In genomic region chr10:77591238-77591880, GRCh38 we compare ENCODE assay signal across 28 cellular contexts. TPM values are rescaled to one million over a fixed set of nuclear protein-coding genes. Genes with fewer than 3 reads are reported as not detected.
A peak's percentile ranks its signal among the peaks of the same experiment; 100 is the strongest.
DNase-seq lines count a peak whose midpoint lies in the region; ATAC-seq and TF ChIP-seq lines count a peak whose summit lies in the region.
"Had no signal": no experiment of that assay in that cellular context is flagged by ENCODE, and none has a peak within 500 bp of the region (broad histone marks: within the 10 kb centered on the region; RNA-seq: fewer than 3 reads in every experiment).

No MANE protein-coding gene starts in this region.

- no peak for ATAC-seq in thoracic aorta (ENCODE audit: insufficient number of reproducible peaks, low FRiP score, low read depth)
- ATAC-seq in HG03460 (IDR thresholded peaks at IDR 0.05; ENCODE audit: unreplicated experiment): no peak
- no peak for ATAC-seq in HG03354 (IDR thresholded peaks at IDR 0.05; ENCODE audit: poor library complexity, severe bottlenecking, unreplicated experiment)
- no peak for ATAC-seq in foreskin keratinocyte
- ATAC-seq: esophagus mucosa; GM12878; stimulated activated naive CD8-positive, alpha-beta T cell treated with anti-CD3 and anti-CD28 coated beads, Interleukin-15, Interleukin-2, amounts not matched to agents 100 U/mL and 50 U/mL, for 24 hours had no signal

- peaks cover 13% of the 10 kb centered on the region for H3K36me3 Mint-ChIP-seq in MCF 10A (ENCODE audit: insufficient read depth, unreplicated experiment)
- H3K36me3 Mint-ChIP-seq: activated CD4-positive, alpha-beta memory T cell treated with anti-CD3 and anti-CD28 coated beads for 36 hours; activated naive CD4-positive, alpha-beta T cell treated with anti-CD3 and anti-CD28 coated beads, Interleukin-2, amount 10 ng/mL, durations not matched to agents 7 days and 5 days had no signal

- peak overlapping the region; percentile 92 for H3K27ac Mint-ChIP-seq in MCF 10A (ENCODE audit: low read depth, unreplicated experiment)
- H3K27ac Mint-ChIP-seq: activated CD4-positive, alpha-beta memory T cell treated with anti-CD3 and anti-CD28 coated beads for 36 hours; activated naive CD4-positive, alpha-beta T cell treated with anti-CD3 and anti-CD28 coated beads, Interleukin-2, amount 10 ng/mL, durations not matched to agents 7 days and 5 days; CD4-positive, alpha-beta T cell; nephron progenitor cell had no signal

- CTCF ChIA-PET in MCF 10A (lab: Yijun Ruan, JAX): no interaction called here

- DNase-seq in MCF 10A (ENCODE audit: unreplicated experiment) (no peak), breast epithelium (ENCODE audit: low spot score in 2 of 2) (no peak), astrocyte of the hippocampus (ENCODE audit: low read depth, low spot score) (peak; percentile 34), myocyte (ENCODE audit: low read depth) (peak; percentile 84), thoracic aorta (ENCODE audit: low spot score) (no peak), foreskin keratinocyte (no peak)
- DNase-seq: activated CD4-positive, alpha-beta memory T cell treated with anti-CD3 and anti-CD28 coated beads for 36 hours; activated CD8-positive, alpha-beta memory T cell treated with anti-CD3 and anti-CD28 coated beads, Interleukin-2, amount 50 U/mL, for 4 hours; activated naive CD4-positive, alpha-beta T cell treated with anti-CD3 and anti-CD28 coated beads, Interleukin-2, amount 10 ng/mL, durations not matched to agents 7 days and 5 days; AML-193; amygdala; CD4-positive, alpha-beta T cell; cortex of kidney; EL; GM23248; NCI-H1092 treated with DMSO at 0.1 percent for 48 hours; NCI-H1930; NCI-H524; nephron progenitor cell; stimulated activated naive CD8-positive, alpha-beta T cell treated with anti-CD3 and anti-CD28 coated beads, Interleukin-15, Interleukin-2, amounts not matched to agents 100 U/mL and 50 U/mL, for 24 hours; thyroid gland had no signal

- H3K4me1 ChIP-seq in breast epithelium: no peaks in the 10 kb centered on the region
- peaks cover 33 to 86% of the 10 kb centered on the region in 2 donors for H3K4me1 ChIP-seq in thoracic aorta (ENCODE audit: control insufficient read depth in 1 of 2, low read depth in 2 of 2)
- peaks cover 12% of the 10 kb centered on the region for H3K4me1 ChIP-seq in foreskin keratinocyte

- H3K9me3 ChIP-seq in breast epithelium (no peaks in the 10 kb centered on the region), thoracic aorta (no peaks in the 10 kb centered on the region)
- H3K9me3 ChIP-seq: thyroid gland had no signal

- intact Hi-C loops in MCF 10A (cut with micrococcal nuclease): no loop called here
- intact Hi-C loops in breast epithelium (cut with DNase I; ENCODE audit: low total_unique reads): no loop called here

- H3K27me3 Mint-ChIP-seq in MCF 10A (ENCODE audit: insufficient read depth, unreplicated experiment): no peaks in the 10 kb centered on the region
- H3K27me3 Mint-ChIP-seq: activated CD4-positive, alpha-beta memory T cell treated with anti-CD3 and anti-CD28 coated beads for 36 hours; activated naive CD4-positive, alpha-beta T cell treated with anti-CD3 and anti-CD28 coated beads, Interleukin-2, amount 10 ng/mL, durations not matched to agents 7 days and 5 days; CD4-positive, alpha-beta T cell had no signal

- H3K36me3 ChIP-seq in breast epithelium: no peaks in the 10 kb centered on the region
- H3K36me3 ChIP-seq in thoracic aorta: no peaks in the 10 kb centered on the region
- H3K36me3 ChIP-seq: cardiac muscle cell, thyroid gland had no signal

- H3K27ac ChIP-seq in breast epithelium: no peak overlapping the region
- peak overlapping the region; percentile 78 to 83 for H3K27ac ChIP-seq in thoracic aorta
- H3K27ac ChIP-seq in foreskin keratinocyte: no peak overlapping the region
- H3K27ac ChIP-seq: cardiac muscle cell, parathyroid adenoma, thyroid gland had no signal

- peaks cover 39% of the 10 kb centered on the region for H3K4me1 Mint-ChIP-seq in MCF 10A (ENCODE audit: insufficient read depth, unreplicated experiment)
- H3K4me1 Mint-ChIP-seq: activated naive CD4-positive, alpha-beta T cell treated with anti-CD3 and anti-CD28 coated beads, Interleukin-2, amount 10 ng/mL, durations not matched to agents 7 days and 5 days had no signal

- no TSS peak for BruUV-seq in MCF 10A (replicated peaks; lab: Mats Ljungman, UMichigan)

- H3K4me3 Mint-ChIP-seq in MCF 10A (ENCODE audit: unreplicated experiment): no peak overlapping the region
- H3K4me3 Mint-ChIP-seq: activated CD4-positive, alpha-beta memory T cell treated with anti-CD3 and anti-CD28 coated beads for 36 hours; activated naive CD4-positive, alpha-beta T cell treated with anti-CD3 and anti-CD28 coated beads, Interleukin-2, amount 10 ng/mL, durations not matched to agents 7 days and 5 days; CD4-positive, alpha-beta T cell; nephron progenitor cell had no signal

- no peaks in the 10 kb centered on the region for H3K9me3 Mint-ChIP-seq in MCF 10A (ENCODE audit: unreplicated experiment)
- H3K9me3 Mint-ChIP-seq: activated CD4-positive, alpha-beta memory T cell treated with anti-CD3 and anti-CD28 coated beads for 36 hours; activated naive CD4-positive, alpha-beta T cell treated with anti-CD3 and anti-CD28 coated beads, Interleukin-2, amount 10 ng/mL, durations not matched to agents 7 days and 5 days; CD4-positive, alpha-beta T cell had no signal

- H3K4me3 ChIP-seq in breast epithelium (no peak overlapping the region), thoracic aorta (no peak overlapping the region)
- H3K4me3 ChIP-seq: cardiac muscle cell, GM12878, GM23248, thyroid gland had no signal

- TF ChIP-seq CTCF in MCF 10A (IDR thresholded peaks at IDR 0.05; ENCODE audit: unreplicated experiment): no peak
- TF ChIP-seq CTCF in breast epithelium (IDR thresholded peaks at IDR 0.05): no peak
- no peak for TF ChIP-seq CTCF in thoracic aorta (IDR thresholded peaks at IDR 0.05)
- no peak for TF ChIP-seq CTCF in foreskin keratinocyte (conservative IDR thresholded peaks at IDR 0.05)

- H3K27me3 ChIP-seq in breast epithelium (no peaks in the 10 kb centered on the region), thoracic aorta (replicated peaks; ENCODE audit: insufficient read depth) (no peaks in the 10 kb centered on the region), foreskin keratinocyte (no peaks in the 10 kb centered on the region)
- H3K27me3 ChIP-seq: cardiac muscle cell, thyroid gland had no signal

- TF ChIP-seq POLR2A in breast epithelium (IDR thresholded peaks at IDR 0.05): no peak

- POLR2A ChIA-PET in MCF 10A (lab: Yijun Ruan, JAX): no interaction called here

RNA-seq across cellular contexts. Expression of gene KCNMA1, which starts 46.2 kb away (rescaled TPM):
- total RNA-seq in MCF 10A (2022): 7.5 and 16.4 TPM in 2 replicates
- total RNA-seq in breast epithelium: 10 to 100 TPM; 13.6 to 37.8 (median 15.1) TPM
- 11.9 and 15.3 TPM in 2 replicates for total RNA-seq in myocyte
- polyA plus RNA-seq in myocyte (2012): 31.5 TPM
- 100 to 1,000 TPM; 168 to 188 TPM for total RNA-seq in thoracic aorta
- total RNA-seq in foreskin keratinocyte: 2.8 and 3.9 TPM in 2 replicates
- 4.3 TPM in 2 replicates for polyA plus RNA-seq in foreskin keratinocyte
- total RNA-seq: activated CD4-positive, alpha-beta memory T cell treated with anti-CD3 and anti-CD28 coated beads for 36 hours; CD4-positive, alpha-beta T cell; SK-MEL-5 had no signal

Comparison
In these comparisons a context has a peak if more than half of its experiments do, and no peak if none do; other contexts are left out.
1. DNase-seq: peak in astrocyte of the hippocampus (single experiment) and myocyte (single experiment); none in MCF 10A (single experiment), breast epithelium (0 of 2), thoracic aorta (single experiment) and foreskin keratinocyte (0 of 2).
2. H3K27ac ChIP-seq: peak in thoracic aorta (2 of 2); none in breast epithelium (0 of 2) and foreskin keratinocyte (single experiment).